ENCODE assay signal across 34 cellular contexts in genomic region chr1:176705585-176705984, GRCh38.
"Had no signal": no experiment of that assay in that cellular context is flagged by ENCODE, and none has a peak within 500 bp of the region (broad histone marks: within the 10 kb centered on the region; RNA-seq: fewer than 3 reads in every experiment).

No MANE protein-coding gene starts in this region.

- DNase-seq: activated B cell treated with CpG ODN at 0.5 μM for 24 hours; activated CD4-positive, alpha-beta memory T cell treated with anti-CD3 and anti-CD28 coated beads, Interleukin-2, amount 10 ng/mL, durations not matched to agents 7 days and 5 days; activated CD4-positive, alpha-beta T cell treated with anti-CD3 and anti-CD28 coated beads for 1 hour; activated CD4-positive, alpha-beta T cell treated with anti-CD3 and anti-CD28 coated beads for 48 hours; activated CD8-positive, alpha-beta memory T cell treated with anti-CD3 and anti-CD28 coated beads for 24 hours; activated CD8-positive, alpha-beta memory T cell treated with anti-CD3 and anti-CD28 coated beads, Interleukin-2, amount 10 ng/mL, durations not matched to agents 7 days and 5 days; activated CD8-positive, alpha-beta memory T cell treated with anti-CD3 and anti-CD28 coated beads, Interleukin-2, amount 50 U/mL, for 48 hours; activated effector memory CD4-positive, alpha-beta T cell treated with Interleukin-2 at 50 U/mL for 16 hours; activated naive CD4-positive, alpha-beta T cell treated with anti-CD3 and anti-CD28 coated beads, Interleukin-2, amount 10 ng/mL, durations not matched to agents 7 days and 5 days; activated naive CD8-positive, alpha-beta T cell treated with anti-CD3 and anti-CD28 coated beads, Interleukin-2, amount 50 U/mL, for 24 hours; activated T-cell treated with anti-CD3 and anti-CD28 coated beads, Interleukin-2, amount 50 U/mL, for 48 hours; anterior cingulate cortex; caudate nucleus; cerebellar nuclear complex; MM.1S; MV-4-11; NCI-H1092 treated with DMSO at 0.1 percent for 48 hours; NCI-H1417; NCI-H146; NCI-H187; NCI-H2029 treated with DMSO at 0.1 percent for 48 hours; NCI-H2107; NCI-H2171; NCI-H510A; NCI-H774; SHP77; SK-N-SH had no signal

- H3K9me2 ChIP-seq: SK-N-SH had no signal

- H3K27me3 Mint-ChIP-seq: activated CD4-positive, alpha-beta memory T cell treated with anti-CD3 and anti-CD28 coated beads, Interleukin-2, amount 10 ng/mL, durations not matched to agents 7 days and 5 days; activated CD8-positive, alpha-beta memory T cell treated with anti-CD3 and anti-CD28 coated beads, Interleukin-2, amount 10 ng/mL, durations not matched to agents 7 days and 5 days; activated naive CD4-positive, alpha-beta T cell treated with anti-CD3 and anti-CD28 coated beads, Interleukin-2, amount 10 ng/mL, durations not matched to agents 7 days and 5 days; activated naive CD8-positive, alpha-beta T cell treated with anti-CD3 and anti-CD28 coated beads, Interleukin-2, amount 50 U/mL, for 24 hours; brain had no signal

- H3K9ac ChIP-seq: SK-N-SH had no signal

- H3K9me3 ChIP-seq: SJSA1, SK-N-SH had no signal

- H3K4me1 Mint-ChIP-seq: activated B cell treated with CpG ODN at 0.5 μM for 24 hours; activated CD4-positive, alpha-beta memory T cell treated with anti-CD3 and anti-CD28 coated beads, Interleukin-2, amount 10 ng/mL, durations not matched to agents 7 days and 5 days; activated CD8-positive, alpha-beta memory T cell treated with anti-CD3 and anti-CD28 coated beads, Interleukin-2, amount 10 ng/mL, durations not matched to agents 7 days and 5 days; activated naive CD4-positive, alpha-beta T cell treated with anti-CD3 and anti-CD28 coated beads, Interleukin-2, amount 10 ng/mL, durations not matched to agents 7 days and 5 days; activated naive CD8-positive, alpha-beta T cell treated with anti-CD3 and anti-CD28 coated beads, Interleukin-2, amount 50 U/mL, for 24 hours had no signal

- H3K27ac Mint-ChIP-seq: activated B cell treated with CpG ODN at 0.5 μM for 24 hours; activated CD4-positive, alpha-beta memory T cell treated with anti-CD3 and anti-CD28 coated beads, Interleukin-2, amount 10 ng/mL, durations not matched to agents 7 days and 5 days; activated CD8-positive, alpha-beta memory T cell treated with anti-CD3 and anti-CD28 coated beads, Interleukin-2, amount 10 ng/mL, durations not matched to agents 7 days and 5 days; activated naive CD4-positive, alpha-beta T cell treated with anti-CD3 and anti-CD28 coated beads, Interleukin-2, amount 10 ng/mL, durations not matched to agents 7 days and 5 days; activated naive CD8-positive, alpha-beta T cell; activated naive CD8-positive, alpha-beta T cell treated with anti-CD3 and anti-CD28 coated beads, Interleukin-2, amount 50 U/mL, for 24 hours; brain; T-helper 1 cell treated with Interleukin-12 subunit alpha and Interleukin-12 subunit beta and Interleukin-4 antibody, amounts not matched to agents 30 μg/mL and 1 μg/mL, for 36 hours; T-helper 2 cell treated with Interferon-gamma antibody and Interleukin-4, amounts not matched to agents 5 μg/mL and 100 μg/mL, for 36 hours had no signal

- FAIRE-seq: bronchial epithelial cell had no signal

- H3K4me3 Mint-ChIP-seq: activated B cell treated with CpG ODN at 0.5 μM for 24 hours; activated CD4-positive, alpha-beta memory T cell treated with anti-CD3 and anti-CD28 coated beads, Interleukin-2, amount 10 ng/mL, durations not matched to agents 7 days and 5 days; activated CD8-positive, alpha-beta memory T cell treated with anti-CD3 and anti-CD28 coated beads, Interleukin-2, amount 10 ng/mL, durations not matched to agents 7 days and 5 days; activated naive CD4-positive, alpha-beta T cell treated with anti-CD3 and anti-CD28 coated beads, Interleukin-2, amount 10 ng/mL, durations not matched to agents 7 days and 5 days; activated naive CD8-positive, alpha-beta T cell; activated naive CD8-positive, alpha-beta T cell treated with anti-CD3 and anti-CD28 coated beads, Interleukin-2, amount 50 U/mL, for 24 hours; brain; T-helper 1 cell treated with Interleukin-12 subunit alpha and Interleukin-12 subunit beta and Interleukin-4 antibody, amounts not matched to agents 30 μg/mL and 1 μg/mL, for 36 hours; T-helper 2 cell treated with Interferon-gamma antibody and Interleukin-4, amounts not matched to agents 5 μg/mL and 100 μg/mL, for 36 hours had no signal

- H3K9me3 Mint-ChIP-seq: activated B cell treated with CpG ODN at 0.5 μM for 24 hours; activated CD4-positive, alpha-beta memory T cell treated with anti-CD3 and anti-CD28 coated beads, Interleukin-2, amount 10 ng/mL, durations not matched to agents 7 days and 5 days; activated naive CD4-positive, alpha-beta T cell treated with anti-CD3 and anti-CD28 coated beads, Interleukin-2, amount 10 ng/mL, durations not matched to agents 7 days and 5 days; activated naive CD8-positive, alpha-beta T cell treated with anti-CD3 and anti-CD28 coated beads, Interleukin-2, amount 50 U/mL, for 24 hours; brain; T-helper 1 cell treated with Interleukin-12 subunit alpha and Interleukin-12 subunit beta and Interleukin-4 antibody, amounts not matched to agents 30 μg/mL and 1 μg/mL, for 36 hours; T-helper 2 cell treated with Interferon-gamma antibody and Interleukin-4, amounts not matched to agents 5 μg/mL and 100 μg/mL, for 36 hours had no signal

- ATAC-seq: activated CD8-positive, alpha-beta memory T cell treated with anti-CD3 and anti-CD28 coated beads, Interleukin-2, amount 10 ng/mL, durations not matched to agents 7 days and 5 days; activated naive CD8-positive, alpha-beta T cell treated with anti-CD3 and anti-CD28 coated beads, Interleukin-2, amount 50 U/mL, for 24 hours; Panc1 had no signal

- H3K36me3 Mint-ChIP-seq: activated CD8-positive, alpha-beta memory T cell treated with anti-CD3 and anti-CD28 coated beads, Interleukin-2, amount 10 ng/mL, durations not matched to agents 7 days and 5 days; activated naive CD4-positive, alpha-beta T cell treated with anti-CD3 and anti-CD28 coated beads, Interleukin-2, amount 10 ng/mL, durations not matched to agents 7 days and 5 days; activated naive CD8-positive, alpha-beta T cell; brain had no signal

- H3K4me3 ChIP-seq: SJSA1 had no signal

- H3K27ac ChIP-seq: SJSA1 had no signal

- H3K4me1 ChIP-seq: SJSA1 had no signal

- H3K36me3 ChIP-seq: SJSA1 had no signal

- H3K4me2 ChIP-seq: SK-N-SH had no signal
